Comparison of ENCODE assay signal across 15 cellular contexts in the genomic region with DNA sequence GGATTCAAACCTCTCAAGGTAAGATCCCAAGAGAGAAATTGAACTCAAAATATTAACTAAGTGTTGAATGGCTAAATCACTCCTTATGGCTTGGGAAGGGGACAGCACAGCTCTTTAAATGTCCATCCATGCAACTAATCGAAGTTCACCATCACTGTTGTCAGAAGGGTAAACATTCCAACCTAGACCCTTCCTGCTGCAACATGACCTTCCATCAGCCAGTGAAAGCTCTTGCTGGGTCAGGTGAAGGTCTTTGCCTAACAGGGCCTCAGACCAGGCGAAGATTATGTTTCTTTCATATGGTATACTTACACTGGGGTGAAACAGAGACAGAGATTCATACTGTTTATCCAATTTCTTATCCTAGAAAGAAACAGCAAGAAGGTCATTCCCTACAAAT. TPM values are rescaled to one million over a fixed set of nuclear protein-coding genes. Genes with fewer than 3 reads are reported as not detected.
DNase-seq lines count a peak whose midpoint lies in the region; ATAC-seq, FAIRE-seq and TF ChIP-seq lines count a peak whose summit lies in the region.
"Had no signal": no experiment of that assay in that cellular context is flagged by ENCODE, and none has a peak within 500 bp of the region (broad histone marks: within the 10 kb centered on the region; RNA-seq: fewer than 3 reads in every experiment).

No MANE protein-coding gene starts in this region.

- H3K4me3 ChIP-seq in HepG2 (replicated peaks in 1 of 3; ENCODE audit: insufficient read depth in 1 of 3, low read depth in 2 of 3, low read length in 3 of 3) (no peak overlapping the region), right lobe of liver (no peak overlapping the region)
- H3K4me3 ChIP-seq in naive thymus-derived CD4-positive, alpha-beta T cell (ENCODE audit: low read length): no peak overlapping the region
- H3K4me3 ChIP-seq: MG63 had no signal

- FAIRE-seq in HepG2 (lab: Jason Lieb, UNC): peak; percentile 88

- CTCF ChIA-PET in HepG2 (lab: Yijun Ruan, JAX; ENCODE audit: low intra/inter-chr PET ratio, low total read pairs) (no interaction called here), activated B cell treated with CpG ODN at 0.5 μM for 24 hours (lab: Charles Lee) (no interaction called here)
- CTCF ChIA-PET in naive thymus-derived CD4-positive, alpha-beta T cell (lab: Charles Lee): interaction anchor here (1.0 kb wide), 1 partner anchor 16 kb away, joined by 3 read pairs; no protein-coding TSS in a partner anchor

- H3K79me2 ChIP-seq in HepG2 (ENCODE audit: insufficient read depth, low read length): no peaks in the 10 kb centered on the region

- TF ChIP-seq POLR2A in HepG2 (IDR thresholded peaks at IDR 0.05; ENCODE audit: insufficient read depth in 1 of 2, low read depth in 2 of 2, low read length in 2 of 2) (no peak), right lobe of liver (IDR thresholded peaks at IDR 0.05) (no peak)

- H3K27ac Mint-ChIP-seq in activated B cell treated with CpG ODN at 0.5 μM for 24 hours: peak overlapping the region; percentile 53
- peak overlapping the region in 7 of 9 donors; percentile 34 to 69 (median 53) for H3K27ac Mint-ChIP-seq in naive thymus-derived CD4-positive, alpha-beta T cell
- no peak overlapping the region for H3K27ac Mint-ChIP-seq in activated CD4-positive, alpha-beta T cell treated with anti-CD3 and anti-CD28 coated beads, Interleukin-2, amount 10 ng/mL, durations not matched to agents 24 days and 14 days

- no peak overlapping the region for H3K9ac ChIP-seq in HepG2 (ENCODE audit: insufficient read depth, low read depth, low read length)

- TF ChIP-seq RAD21 in HepG2 (CRISPR knock-in tag; IDR thresholded peaks at IDR 0.05): no peak

- H3K4me3 Mint-ChIP-seq in activated B cell treated with CpG ODN at 0.5 μM for 24 hours: no peak overlapping the region
- no peak overlapping the region for H3K4me3 Mint-ChIP-seq in naive thymus-derived CD4-positive, alpha-beta T cell
- no peak overlapping the region for H3K4me3 Mint-ChIP-seq in activated CD4-positive, alpha-beta T cell treated with anti-CD3 and anti-CD28 coated beads, Interleukin-2, amount 10 ng/mL, durations not matched to agents 24 days and 14 days

- H3K4me1 ChIP-seq in HepG2 (ENCODE audit: insufficient read depth, low read length) (peaks cover 21% of the 10 kb centered on the region), right lobe of liver (no peaks in the 10 kb centered on the region)
- no peaks in the 10 kb centered on the region for H3K4me1 ChIP-seq in naive thymus-derived CD4-positive, alpha-beta T cell (ENCODE audit: control insufficient read depth in 2 of 2, insufficient read depth in 2 of 2, low read length in 2 of 2)

- intact Hi-C loops in HepG2 (cut with micrococcal nuclease; ENCODE audit: unreplicated experiment) (loop anchor here (5.0 kb wide), 1 partner anchor 47 kb away; no protein-coding TSS in a partner anchor), right lobe of liver (cut with DNase I) (no loop called here), activated B cell treated with CpG ODN at 0.5 μM for 24 hours (cut with micrococcal nuclease) (no loop called here)
- intact Hi-C loops in naive thymus-derived CD4-positive, alpha-beta T cell (cut with micrococcal nuclease): no loop called here
- intact Hi-C loops in activated CD4-positive, alpha-beta T cell treated with anti-CD3 and anti-CD28 coated beads, Interleukin-2, amount 10 ng/mL, durations not matched to agents 24 days and 14 days (cut with micrococcal nuclease): loop anchor here (5.0 kb wide), 1 partner anchor 62 kb away; no protein-coding TSS in a partner anchor

- no peak for TF ChIP-seq CTCF in HepG2 (CRISPR knock-in tag; IDR thresholded peaks at IDR 0.05)
- no peak for TF ChIP-seq CTCF in right lobe of liver (IDR thresholded peaks at IDR 0.05)
- no peak for TF ChIP-seq CTCF in activated B cell treated with CpG ODN at 0.5 μM for 24 hours (IDR thresholded peaks at IDR 0.05)

- H3K27ac ChIP-seq in HepG2 (ENCODE audit: extremely low read length, insufficient read depth, low read length) (peak overlapping the region; percentile 39), right lobe of liver (no peak overlapping the region)
- H3K27ac ChIP-seq in naive thymus-derived CD4-positive, alpha-beta T cell (ENCODE audit: low read depth, low read length): peak overlapping the region; percentile 15

- in situ Hi-C loops in HepG2 (cut with HindIII; ENCODE audit: extremely low pct_ligation_motif_present, low pct_unique_long_range_greater_than_20kb): no loop called here

- peaks cover 91% of the 10 kb centered on the region for H3K36me3 Mint-ChIP-seq in activated B cell treated with CpG ODN at 0.5 μM for 24 hours (ENCODE audit: low read depth)
- H3K36me3 Mint-ChIP-seq in naive thymus-derived CD4-positive, alpha-beta T cell: peaks cover 3 to 54% (median 25%) of the 10 kb centered on the region in 5 donors
- peaks cover 71% of the 10 kb centered on the region for H3K36me3 Mint-ChIP-seq in activated CD4-positive, alpha-beta T cell treated with anti-CD3 and anti-CD28 coated beads, Interleukin-2, amount 10 ng/mL, durations not matched to agents 24 days and 14 days (ENCODE audit: low read depth)

- H2AFZ ChIP-seq in HepG2 (ENCODE audit: low read length): no peak overlapping the region

- TF ChIP-seq EP300 in HepG2 (IDR thresholded peaks at IDR 0.05; ENCODE audit: low read depth in 2 of 2, low read length in 2 of 2): peak in 1 of 2 experiments; percentile 27; a peak in 1 of 4 replicates
- no peak for TF ChIP-seq EP300 in HepG2 (CRISPR knock-in tag; IDR thresholded peaks at IDR 0.05; ENCODE audit: borderline replicate concordance)

- H3K36me3 ChIP-seq in HepG2 (replicated peaks in 1 of 2; ENCODE audit: control insufficient read depth in 1 of 2, insufficient read depth in 2 of 2, low read length in 2 of 2) (peaks cover 25 to 81% of the 10 kb centered on the region in 2 experiments), right lobe of liver (peaks cover 0 to 93% (median 44%) of the 10 kb centered on the region in 4 donors)
- peaks cover 20 to 91% (median 24%) of the 10 kb centered on the region in 3 experiments for H3K36me3 ChIP-seq in naive thymus-derived CD4-positive, alpha-beta T cell (ENCODE audit: control insufficient read depth in 2 of 3, insufficient read depth in 3 of 3, low read length in 3 of 3)

- no peaks in the 10 kb centered on the region for H3K9me3 Mint-ChIP-seq in activated B cell treated with CpG ODN at 0.5 μM for 24 hours
- H3K9me3 Mint-ChIP-seq in naive thymus-derived CD4-positive, alpha-beta T cell: no peaks in the 10 kb centered on the region
- H3K9me3 Mint-ChIP-seq in activated CD4-positive, alpha-beta T cell treated with anti-CD3 and anti-CD28 coated beads, Interleukin-2, amount 10 ng/mL, durations not matched to agents 24 days and 14 days: no peaks in the 10 kb centered on the region

- POLR2A ChIA-PET in HepG2 (lab: Yijun Ruan, JAX) (no interaction called here), activated B cell treated with CpG ODN at 0.5 μM for 24 hours (lab: Charles Lee) (interaction anchor here (0.9 to 1.3 kb wide), 2 partner anchors 17 to 46 kb away, joined by 3 read pairs; no protein-coding TSS in a partner anchor)
- POLR2A ChIA-PET in naive thymus-derived CD4-positive, alpha-beta T cell (lab: Charles Lee): interaction anchor here (0.5 to 1.8 kb wide), 3 partner anchors 16 to 56 kb away, joined by 3 to 8 read pairs (median 6); no protein-coding TSS in a partner anchor

- 57% methylated on average over 2 of the region's 2 CpGs for WGBS in HepG2 (ENCODE audit: low lambda C conversion rate)
- 80% methylated on average over 2 of the region's 2 CpGs for WGBS in right lobe of liver (ENCODE audit: insufficient coverage, low coverage, low lambda C conversion rate, missing lambda C conversion rate)

- DNase-seq in HepG2 (ENCODE audit: low spot score) (peak; percentile 60), right lobe of liver (no peak), activated B cell treated with CpG ODN at 0.5 μM for 24 hours (no peak), cerebellar cortex (ENCODE audit: low spot score) (no peak)
- DNase-seq in naive thymus-derived CD4-positive, alpha-beta T cell: no peak
- DNase-seq in activated CD4-positive, alpha-beta T cell treated with anti-CD3 and anti-CD28 coated beads, Interleukin-2, amount 10 ng/mL, durations not matched to agents 24 days and 14 days: no peak
- DNase-seq in NK-92 treated with Interleukin-12 subunit alpha and Interleukin-12 subunit beta, amount 100 ng/mL, for 24 hours (lab: John Stamatoyannopoulos, UW): no peak
- DNase-seq: Karpas-422, MG63, NCI-H1092, NCI-H146, NCI-H2081 treated with DMSO at 0.1 percent for 48 hours, NCI-H510A, NCI-H774 had no signal

- no peaks in the 10 kb centered on the region for H3K27me3 Mint-ChIP-seq in activated B cell treated with CpG ODN at 0.5 μM for 24 hours
- no peaks in the 10 kb centered on the region for H3K27me3 Mint-ChIP-seq in naive thymus-derived CD4-positive, alpha-beta T cell
- H3K27me3 Mint-ChIP-seq in activated CD4-positive, alpha-beta T cell treated with anti-CD3 and anti-CD28 coated beads, Interleukin-2, amount 10 ng/mL, durations not matched to agents 24 days and 14 days: no peaks in the 10 kb centered on the region

- BruUV-seq in HepG2 (replicated peaks; lab: Mats Ljungman, UMichigan): no TSS peak

- ATAC-seq in HepG2 (peak; percentile 93), right lobe of liver (no peak), activated B cell treated with CpG ODN at 0.5 μM for 24 hours (ENCODE audit: low read depth) (no peak)
- ATAC-seq in naive thymus-derived CD4-positive, alpha-beta T cell: no peak
- ATAC-seq: Right ventricle myocardium inferior had no signal

- no peaks in the 10 kb centered on the region for H3K4me1 Mint-ChIP-seq in activated B cell treated with CpG ODN at 0.5 μM for 24 hours
- H3K4me1 Mint-ChIP-seq in naive thymus-derived CD4-positive, alpha-beta T cell: peaks cover 0 to 8% (median 1%) of the 10 kb centered on the region in 7 donors
- H3K4me1 Mint-ChIP-seq in activated CD4-positive, alpha-beta T cell treated with anti-CD3 and anti-CD28 coated beads, Interleukin-2, amount 10 ng/mL, durations not matched to agents 24 days and 14 days: peaks cover 18% of the 10 kb centered on the region

- H3K9me3 ChIP-seq in HepG2 (ENCODE audit: low read length) (no peaks in the 10 kb centered on the region), right lobe of liver (no peaks in the 10 kb centered on the region)
- H3K9me3 ChIP-seq in naive thymus-derived CD4-positive, alpha-beta T cell (ENCODE audit: control insufficient read depth in 2 of 3, low read length in 3 of 3): no peaks in the 10 kb centered on the region
- H3K9me3 ChIP-seq: MG63 had no signal

- no peaks in the 10 kb centered on the region for H4K20me1 ChIP-seq in HepG2 (ENCODE audit: insufficient read depth, low read length)

- no peak overlapping the region for H3K4me2 ChIP-seq in HepG2 (ENCODE audit: low read depth, low read length)

- H3K27me3 ChIP-seq in HepG2 (ENCODE audit: control insufficient read depth in 1 of 2, insufficient read depth in 2 of 2, low read length in 2 of 2) (no peaks in the 10 kb centered on the region), right lobe of liver (no peaks in the 10 kb centered on the region)
- H3K27me3 ChIP-seq in naive thymus-derived CD4-positive, alpha-beta T cell (ENCODE audit: control insufficient read depth in 2 of 2, insufficient read depth in 2 of 2, low read length in 2 of 2): no peaks in the 10 kb centered on the region
- H3K27me3 ChIP-seq: MG63 had no signal

RNA-seq across cellular contexts. Expression of gene IAH1, which starts 16.4 kb away (rescaled TPM):
- total RNA-seq in HepG2 (2016; rRNA removed; fragmentation: Illumina TruSeq; extraction: Trizol) (44.4 and 45.2 TPM in 2 replicates), right lobe of liver (10 to 100 TPM; 30.4 to 41.3 (median 33.6) TPM), activated B cell treated with CpG ODN at 0.5 μM for 24 hours (47.1 and 49.0 TPM in 2 replicates)
- 48.4 and 50.7 TPM in 2 replicates for total RNA-seq in HepG2 (2016; cell fraction: cytosol; rRNA removed; fragmentation: Illumina TruSeq; extraction: Trizol; ENCODE audit: low read depth)
- total RNA-seq in HepG2 (2016; cell fraction: insoluble cytoplasmic fraction; rRNA removed; fragmentation: Illumina TruSeq; extraction: Trizol): 41.9 and 48.6 TPM in 2 replicates
- total RNA-seq in HepG2 (2016; cell fraction: membrane; rRNA removed; fragmentation: Illumina TruSeq; extraction: Trizol): 45.3 and 47.0 TPM in 2 replicates
- 19.2 and 24.6 TPM in 2 replicates for total RNA-seq in HepG2 (2016; cell fraction: nucleus; rRNA removed; fragmentation: Illumina TruSeq; extraction: Trizol)
- 37.4 and 43.6 TPM in 2 replicates for polyA plus RNA-seq in HepG2 (2011; rRNA removed)
- 30.1 and 33.9 TPM in 2 replicates for polyA plus RNA-seq in HepG2 (2011; cell fraction: cytosol; rRNA removed)
- polyA plus RNA-seq in HepG2 (2011; cell fraction: nucleus; rRNA removed): 15.7 and 16.7 TPM in 2 replicates
- polyA plus RNA-seq in HepG2 (2012): 23.4 and 30.7 TPM in 2 replicates
- polyA plus RNA-seq in HepG2 (2016; cell fraction: cytosol; fragmentation: Illumina TruSeq; extraction: Trizol; ENCODE audit: low read depth): 53.5 and 58.2 TPM in 2 replicates
- polyA plus RNA-seq in HepG2 (2016; cell fraction: insoluble cytoplasmic fraction; fragmentation: Illumina TruSeq; extraction: Trizol; ENCODE audit: low read depth): 40.8 and 42.5 TPM in 2 replicates
- polyA plus RNA-seq in HepG2 (2016; cell fraction: membrane; fragmentation: Illumina TruSeq; extraction: Trizol; ENCODE audit: low read depth): 41.3 and 42.8 TPM in 2 replicates
- polyA plus RNA-seq in HepG2 (2016; cell fraction: nucleus; fragmentation: Illumina TruSeq; extraction: Trizol; ENCODE audit: insufficient read depth, low read depth): 28.4 and 30.4 TPM in 2 replicates
- polyA minus RNA-seq in HepG2 (2011; rRNA and poly(A)+ RNA removed; ENCODE audit: low replicate concordance): 15.2 and 21.3 TPM in 2 replicates
- 14.1 and 16.1 TPM in 2 replicates for polyA minus RNA-seq in HepG2 (2011; cell fraction: cytosol; rRNA and poly(A)+ RNA removed)
- polyA minus RNA-seq in HepG2 (2011; cell fraction: nucleus; rRNA and poly(A)+ RNA removed): 14.0 and 25.5 TPM in 2 replicates
- 10 to 100 TPM; 43.9 to 62.7 (median 49.7) TPM for total RNA-seq in naive thymus-derived CD4-positive, alpha-beta T cell
- polyA plus RNA-seq in naive thymus-derived CD4-positive, alpha-beta T cell: 10 to 100 TPM; 74.4 to 77.5 TPM
- 76.0 and 78.6 TPM in 2 replicates for total RNA-seq in activated CD4-positive, alpha-beta T cell treated with anti-CD3 and anti-CD28 coated beads, Interleukin-2, amount 10 ng/mL, durations not matched to agents 24 days and 14 days

Comparison
In these comparisons a context has a peak if more than half of its experiments do, and no peak if none do; other contexts are left out.
1. H3K27ac ChIP-seq: peak in HepG2 (single experiment) and naive thymus-derived CD4-positive, alpha-beta T cell (single experiment); none in right lobe of liver (0 of 3).
2. intact Hi-C loops: an anchor here in HepG2 (5.0 kb wide) and activated CD4-positive, alpha-beta T cell treated with anti-CD3 and anti-CD28 coated beads, Interleukin-2, amount 10 ng/mL, durations not matched to agents 24 days and 14 days (5.0 kb wide); none called in right lobe of liver, activated B cell treated with CpG ODN at 0.5 μM for 24 hours and naive thymus-derived CD4-positive, alpha-beta T cell.